ENCODE assay signal across 8 cellular contexts in genomic region chrY:12905520-12905887, GRCh38. TPM values are rescaled to one million over a fixed set of nuclear protein-coding genes. Genes with fewer than 3 reads are reported as not detected.
DNase-seq lines count a peak whose midpoint lies in the region; ATAC-seq and TF ChIP-seq lines count a peak whose summit lies in the region.

No MANE protein-coding gene starts in this region.

- intact Hi-C loops in psoas muscle (cut with DNase I): no loop called here

- ATAC-seq in HG03571 (IDR thresholded peaks at IDR 0.05; ENCODE audit: unreplicated experiment): peak; percentile 41
- peak; percentile 83 for ATAC-seq in foreskin keratinocyte
- ATAC-seq in psoas muscle: no peak

- H3K9me3 ChIP-seq in psoas muscle: no peaks in the 10 kb centered on the region

- no peak for TF ChIP-seq CTCF in GM10266 (IDR thresholded peaks at IDR 0.05; ENCODE audit: control insufficient read depth, insufficient read depth, low read depth, missing control alignments)
- TF ChIP-seq CTCF in foreskin keratinocyte (conservative IDR thresholded peaks at IDR 0.05): no peak
- TF ChIP-seq CTCF in psoas muscle (IDR thresholded peaks at IDR 0.05): no peak

- WGBS in psoas muscle, 3 donors: 0 to 5% methylated on average over 17 to 19 of the region's 19 CpGs; no CpG with 5 or more reads in 1 of the 3 donors

- DNase-seq in GM10266 (ENCODE audit: extremely low spot score) (peak; percentile 44), foreskin keratinocyte (peak; percentile 39 to 61), OCI-M2 (lab: John Stamatoyannopoulos, UW; ENCODE audit: unreplicated experiment) (no peak), psoas muscle (no peak), NCI-H774 (lab: John Stamatoyannopoulos, UW) (no peak)
- peak; percentile 79 for DNase-seq in activated CD4-positive, alpha-beta T cell treated with anti-CD3 and anti-CD28 coated beads for 48 hours
- peak; percentile 66 to 74 for DNase-seq in stimulated activated CD4-positive, alpha-beta T cell treated with anti-CD3 and anti-CD28 coated beads, Interleukin-2, amount 100 ng/mL, for 24 hours

- peak overlapping the region; percentile 97 for H3K27ac ChIP-seq in foreskin keratinocyte
- no peak overlapping the region for H3K27ac ChIP-seq in psoas muscle

- no peaks in the 10 kb centered on the region for H3K27me3 ChIP-seq in foreskin keratinocyte
- H3K27me3 ChIP-seq in psoas muscle (ENCODE audit: insufficient read depth in 3 of 3, low read length in 2 of 3): no peaks in the 10 kb centered on the region

- H3K4me3 ChIP-seq in psoas muscle: no peak overlapping the region

- H3K4me1 ChIP-seq in foreskin keratinocyte (no peaks in the 10 kb centered on the region), psoas muscle (no peaks in the 10 kb centered on the region)

- no peaks in the 10 kb centered on the region for H3K36me3 ChIP-seq in psoas muscle (ENCODE audit: insufficient read depth in 1 of 2, low read depth in 1 of 2)

RNA-seq across cellular contexts. Expression of gene DDX3Y, which starts 0.8 kb away (rescaled TPM):
- total RNA-seq in foreskin keratinocyte: 30.1 and 33.7 TPM in 2 replicates
- 6.1 and 7.4 TPM in 2 replicates for polyA plus RNA-seq in foreskin keratinocyte
- total RNA-seq in psoas muscle: not detected
- polyA plus RNA-seq in psoas muscle: 10 to 100 TPM in 2 of 3 donors, under 1 TPM in 1; 0.04 to 37.5 (median 24.7) TPM

Comparison
In these comparisons a context has a peak if more than half of its experiments do, and no peak if none do; other contexts are left out.
1. DNase-seq: peak in GM10266 (single experiment), activated CD4-positive, alpha-beta T cell treated with anti-CD3 and anti-CD28 coated beads for 48 hours (single experiment), foreskin keratinocyte (2 of 2) and stimulated activated CD4-positive, alpha-beta T cell treated with anti-CD3 and anti-CD28 coated beads, Interleukin-2, amount 100 ng/mL, for 24 hours (2 of 2); none in OCI-M2 (single experiment), psoas muscle (0 of 2) and NCI-H774 (single experiment).
2. ATAC-seq: peak in HG03571 (single experiment) and foreskin keratinocyte (single experiment); none in psoas muscle (0 of 4).